17 cellular contexts compared by ENCODE assay signal in the genomic region with DNA sequence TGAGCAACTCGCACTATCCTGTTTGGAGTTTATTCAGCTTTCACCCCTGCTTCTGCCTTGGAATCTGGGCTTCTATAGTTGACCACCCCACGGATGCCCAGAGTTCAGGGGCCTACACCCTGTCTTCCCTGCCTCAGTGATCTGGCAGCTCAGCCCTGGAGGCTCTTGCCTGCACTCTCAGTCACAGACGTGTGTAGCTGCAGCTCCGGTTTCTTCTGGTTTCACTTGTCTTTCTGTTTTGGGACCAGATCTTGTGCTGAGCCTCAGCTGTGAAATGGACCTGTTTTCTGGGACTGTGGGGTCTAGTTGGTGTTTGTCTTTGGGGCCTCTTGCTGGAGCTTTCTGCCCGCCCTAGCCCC. TPM values are rescaled to one million over a fixed set of nuclear protein-coding genes. Genes with fewer than 3 reads are reported as not detected.
DNase-seq lines count a peak whose midpoint lies in the region; ATAC-seq and TF ChIP-seq lines count a peak whose summit lies in the region.
"Had no signal": no experiment of that assay in that cellular context is flagged by ENCODE, and none has a peak within 500 bp of the region (broad histone marks: within the 10 kb centered on the region; RNA-seq: fewer than 3 reads in every experiment).

No MANE protein-coding gene starts in this region.

- no peak overlapping the region for H3K27ac ChIP-seq in HEK293 (ENCODE audit: extremely low read depth, low read depth, low read length)
- H3K27ac ChIP-seq: right atrium auricular region, uterus had no signal

- H3K36me3 ChIP-seq in HEK293 (ENCODE audit: control insufficient read depth in 2 of 2, insufficient read depth in 1 of 2, low read length in 2 of 2) (peaks cover 0 to 28% of the 10 kb centered on the region in 2 experiments; a peak in 2 of 3 replicates), NT2/D1 (ENCODE audit: insufficient read depth, insufficient read length, low read length) (peaks cover 53% of the 10 kb centered on the region)
- H3K36me3 ChIP-seq: right atrium auricular region, uterus had no signal

- peak overlapping the region; percentile 5 for H3K9ac ChIP-seq in NT2/D1 (ENCODE audit: insufficient read length, low read depth)

- no peaks in the 10 kb centered on the region for H3K27me3 Mint-ChIP-seq in mesothelial cell of epicardium (ENCODE audit: low read depth)
- peaks cover 2% of the 10 kb centered on the region for H3K27me3 Mint-ChIP-seq in activated CD4-positive, alpha-beta T cell treated with anti-CD3 and anti-CD28 coated beads, Interleukin-2, amount 10 ng/mL, durations not matched to agents 24 days and 14 days

- H3K9me3 ChIP-seq in HEK293 (ENCODE audit: control insufficient read depth, insufficient read depth, low read depth, low read length) (no peaks in the 10 kb centered on the region), NT2/D1 (ENCODE audit: insufficient read depth, low read length) (no peaks in the 10 kb centered on the region)
- H3K9me3 ChIP-seq: Caco-2, right atrium auricular region, uterus had no signal

- CTCF ChIA-PET in HEK293 (lab: Yijun Ruan, JAX): interaction anchor here (1.1 kb wide), 1 partner anchor 216 kb away, joined by 6 read pairs; no protein-coding TSS in a partner anchor

- TF ChIP-seq CTCF in HEK293 (tag by site-specific recombination; IDR thresholded peaks at IDR 0.05) (no peak), mesothelial cell of epicardium (IDR thresholded peaks at IDR 0.05; ENCODE audit: unreplicated experiment) (no peak)

- H3K4me1 ChIP-seq in HEK293 (ENCODE audit: control insufficient read depth, insufficient read depth, low read length): peaks cover 6% of the 10 kb centered on the region; the same call in 1 of the 2 replicates
- H3K4me1 ChIP-seq in NT2/D1 (ENCODE audit: insufficient read depth, insufficient read length): peaks cover 18% of the 10 kb centered on the region
- H3K4me1 ChIP-seq: uterus had no signal

- H3K27me3 ChIP-seq in NT2/D1 (ENCODE audit: insufficient read depth, insufficient read length): peaks cover 1% of the 10 kb centered on the region
- H3K27me3 ChIP-seq: right atrium auricular region, uterus had no signal

- H3K4me3 ChIP-seq in HEK293 (ENCODE audit: low read depth, low read length) (no peak overlapping the region), NT2/D1 (ENCODE audit: insufficient read length, low read depth) (no peak overlapping the region)
- H3K4me3 ChIP-seq: right atrium auricular region, uterus had no signal

- peak overlapping the region; percentile 32 for H3K27ac Mint-ChIP-seq in mesothelial cell of epicardium
- H3K27ac Mint-ChIP-seq in activated CD4-positive, alpha-beta T cell treated with anti-CD3 and anti-CD28 coated beads, Interleukin-2, amount 10 ng/mL, durations not matched to agents 24 days and 14 days: no peak overlapping the region

- H3K4me3 Mint-ChIP-seq in mesothelial cell of epicardium: no peak overlapping the region
- no peak overlapping the region for H3K4me3 Mint-ChIP-seq in activated CD4-positive, alpha-beta T cell treated with anti-CD3 and anti-CD28 coated beads, Interleukin-2, amount 10 ng/mL, durations not matched to agents 24 days and 14 days
- H3K4me3 Mint-ChIP-seq: neural crest cell; stimulated activated naive B cell treated with anti-CD40 and anti-IgM and Interleukin-4, amounts not matched to agents 10 μg/mL and 1 μg/mL and 100 μg/mL, for 72 hours had no signal

- DNase-seq in NT2/D1 (ENCODE audit: low read depth, low spot score): no peak
- DNase-seq in mesothelial cell of epicardium (ENCODE audit: low spot score in 2 of 2, unreplicated experiment in 2 of 2): no peak
- no peak for DNase-seq in activated CD4-positive, alpha-beta T cell treated with anti-CD3 and anti-CD28 coated beads, Interleukin-2, amount 10 ng/mL, durations not matched to agents 24 days and 14 days
- DNase-seq in SK-N-DZ (ENCODE audit: low spot score): no peak
- DNase-seq in SIG-M5 (lab: John Stamatoyannopoulos, UW): no peak
- DNase-seq: activated gamma-delta T cell; Caco-2; effector CD4-positive, alpha-beta T cell; IMR-90; NCI-H1417 treated with DMSO at 0.1 percent for 48 hours; stimulated activated naive B cell treated with anti-CD40 and anti-IgM and Interleukin-4, amounts not matched to agents 10 μg/mL and 1 μg/mL and 100 μg/mL, for 72 hours; uterus had no signal

- no peaks in the 10 kb centered on the region for H3K9me3 Mint-ChIP-seq in mesothelial cell of epicardium
- H3K9me3 Mint-ChIP-seq in activated CD4-positive, alpha-beta T cell treated with anti-CD3 and anti-CD28 coated beads, Interleukin-2, amount 10 ng/mL, durations not matched to agents 24 days and 14 days: no peaks in the 10 kb centered on the region
- H3K9me3 Mint-ChIP-seq: neural crest cell; stimulated activated naive B cell treated with anti-CD40 and anti-IgM and Interleukin-4, amounts not matched to agents 10 μg/mL and 1 μg/mL and 100 μg/mL, for 72 hours had no signal

- POLR2A ChIA-PET in HEK293 (lab: Yijun Ruan, JAX): no interaction called here

- intact Hi-C loops in activated CD4-positive, alpha-beta T cell treated with anti-CD3 and anti-CD28 coated beads, Interleukin-2, amount 10 ng/mL, durations not matched to agents 24 days and 14 days (cut with micrococcal nuclease): no loop called here

- H3K4me1 Mint-ChIP-seq in mesothelial cell of epicardium: peaks cover 25% of the 10 kb centered on the region
- H3K4me1 Mint-ChIP-seq in activated CD4-positive, alpha-beta T cell treated with anti-CD3 and anti-CD28 coated beads, Interleukin-2, amount 10 ng/mL, durations not matched to agents 24 days and 14 days: peaks cover 9% of the 10 kb centered on the region

- ATAC-seq in GM18502 (IDR thresholded peaks at IDR 0.05; ENCODE audit: poor library complexity, unreplicated experiment) (peak; percentile 82), GM19035 (IDR thresholded peaks at IDR 0.05; ENCODE audit: unreplicated experiment) (no peak)
- ATAC-seq: stimulated activated naive B cell treated with anti-CD40 and anti-IgM and Interleukin-4, amounts not matched to agents 10 μg/mL and 1 μg/mL and 100 μg/mL, for 72 hours had no signal

- peaks cover 14% of the 10 kb centered on the region for H3K36me3 Mint-ChIP-seq in mesothelial cell of epicardium
- H3K36me3 Mint-ChIP-seq in activated CD4-positive, alpha-beta T cell treated with anti-CD3 and anti-CD28 coated beads, Interleukin-2, amount 10 ng/mL, durations not matched to agents 24 days and 14 days (ENCODE audit: low read depth): peaks cover 1% of the 10 kb centered on the region
- H3K36me3 Mint-ChIP-seq: stimulated activated naive B cell treated with anti-CD40 and anti-IgM and Interleukin-4, amounts not matched to agents 10 μg/mL and 1 μg/mL and 100 μg/mL, for 72 hours had no signal

TF ChIP-seq in HEK293, 187 proteins besides CTCF, POLR2A, EP300 and RAD21:
- TF ChIP-seq OVOL3 (tag by site-specific recombination; IDR thresholded peaks at IDR 0.05): no peak
- TF ChIP-seq PRDM1 (tag by site-specific recombination; IDR thresholded peaks at IDR 0.05): 0 out of 2 replicates have a peak, but pooled peaks have one; percentile 11

RNA-seq across cellular contexts. Expression of gene GPT2, which starts 5.8 kb away (rescaled TPM):
- total RNA-seq in mesothelial cell of epicardium: 28.0 to 35.0 TPM (median 30.6 TPM) in 3 replicates
- total RNA-seq in activated CD4-positive, alpha-beta T cell treated with anti-CD3 and anti-CD28 coated beads, Interleukin-2, amount 10 ng/mL, durations not matched to agents 24 days and 14 days: 15.7 and 16.0 TPM in 2 replicates
- polyA plus RNA-seq in SK-N-DZ (2014; cell fraction: cytosol; rRNA removed): 48.0 and 48.4 TPM in 2 replicates
- 39.8 and 41.3 TPM in 2 replicates for polyA plus RNA-seq in SK-N-DZ (2014; cell fraction: nucleus; rRNA removed)

RNA-seq across cellular contexts. Expression of gene C16orf87, which starts 58.9 kb away (rescaled TPM):
- 28.2 to 29.5 TPM (median 28.6 TPM) in 3 replicates for total RNA-seq in mesothelial cell of epicardium
- 32.0 and 32.7 TPM in 2 replicates for total RNA-seq in activated CD4-positive, alpha-beta T cell treated with anti-CD3 and anti-CD28 coated beads, Interleukin-2, amount 10 ng/mL, durations not matched to agents 24 days and 14 days
- polyA plus RNA-seq in SK-N-DZ (2014; cell fraction: cytosol; rRNA removed): 18.5 and 20.8 TPM in 2 replicates
- polyA plus RNA-seq in SK-N-DZ (2014; cell fraction: nucleus; rRNA removed): 11.9 and 14.3 TPM in 2 replicates
